Comparison of ENCODE assay signal across 8 cellular contexts in the genomic region with DNA sequence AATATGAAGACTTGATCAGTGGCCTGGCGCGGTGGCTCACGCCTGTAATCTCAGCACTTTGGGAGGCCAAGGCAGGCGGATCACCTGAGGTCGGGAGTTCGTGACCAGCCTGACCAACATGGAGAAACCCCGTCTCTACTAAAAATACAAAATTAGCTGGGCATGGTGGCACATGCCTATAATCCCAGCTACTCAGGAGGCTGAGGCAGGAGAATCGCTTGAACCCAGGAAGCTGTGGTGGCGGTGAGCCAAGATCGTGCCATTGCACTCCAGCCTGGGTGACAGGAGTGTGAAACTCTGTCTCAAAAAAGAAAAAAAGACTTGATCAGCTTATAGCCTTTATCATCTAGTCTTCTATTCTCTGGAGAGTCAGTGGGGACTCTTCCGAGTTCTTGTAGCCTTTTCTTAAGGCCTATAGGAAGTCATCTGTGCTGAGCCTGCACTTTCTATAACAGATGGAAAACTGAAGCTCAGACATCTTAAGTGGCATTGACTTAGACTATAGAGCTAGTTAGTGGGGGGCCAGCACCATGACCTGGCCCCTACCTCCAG. TPM values are rescaled to one million over a fixed set of nuclear protein-coding genes. Genes with fewer than 3 reads are reported as not detected.
A peak's percentile ranks its signal among the peaks of the same experiment; 100 is the strongest.
DNase-seq lines count a peak whose midpoint lies in the region; ATAC-seq and TF ChIP-seq lines count a peak whose summit lies in the region.
"Not testable (repeated sequence)": the region's sequence is repeated elsewhere in the genome, so short reads cannot be mapped to it uniquely, and the experiment has no call there.

No MANE protein-coding gene starts in this region.

- not testable (repeated sequence) for TF ChIP-seq RAD21 in liver (IDR thresholded peaks at IDR 0.05)

- H3K36me3 Mint-ChIP-seq in activated naive CD8-positive, alpha-beta T cell treated with anti-CD3 and anti-CD28 coated beads for 36 hours: peaks cover 45% of the 10 kb centered on the region

- not testable (repeated sequence) for TF ChIP-seq CTCF in liver (IDR thresholded peaks at IDR 0.05; ENCODE audit: low read depth, low read length, missing input control)

- H3K4me3 ChIP-seq in BLaER1: peak overlapping the region; percentile 57
- not testable (repeated sequence) for H3K4me3 ChIP-seq in liver (ENCODE audit: low read depth in 1 of 3, low read length in 3 of 3)

- H4K20me1 ChIP-seq in BLaER1: not testable (repeated sequence)

- H3K4me2 ChIP-seq in BLaER1: peak overlapping the region; percentile 92

- WGBS in liver: 83% methylated on average over 11 of the region's 11 CpGs

- DNase-seq in activated CD4-positive, alpha-beta T cell treated with anti-CD3 and anti-CD28 coated beads for 48 hours: peak; percentile 42
- DNase-seq in activated naive CD8-positive, alpha-beta T cell treated with anti-CD3 and anti-CD28 coated beads for 36 hours: not testable (repeated sequence)
- DNase-seq in stimulated activated CD4-positive, alpha-beta T cell treated with anti-CD3 and anti-CD28 coated beads, Interleukin-15, amount 100 ng/mL, for 24 hours: peak; percentile 21

- not testable (repeated sequence) for H3K9me3 ChIP-seq in BLaER1; KOPT-K1 (ENCODE audit: insufficient read depth, low read length, poor library complexity, severe bottlenecking); liver (ENCODE audit: control insufficient read depth in 4 of 4, low read length in 3 of 4)

- H3K27me3 Mint-ChIP-seq in activated naive CD8-positive, alpha-beta T cell treated with anti-CD3 and anti-CD28 coated beads for 36 hours: not testable (repeated sequence)

- H3K9me3 Mint-ChIP-seq in activated naive CD8-positive, alpha-beta T cell treated with anti-CD3 and anti-CD28 coated beads for 36 hours: not testable (repeated sequence)

- H3K27ac Mint-ChIP-seq in activated naive CD8-positive, alpha-beta T cell treated with anti-CD3 and anti-CD28 coated beads for 36 hours: peak overlapping the region; percentile 99

- H3K27ac ChIP-seq in BLaER1 (peak overlapping the region; percentile 87), KOPT-K1 (ENCODE audit: low read depth, low read length, poor library complexity, severe bottlenecking) (peak overlapping the region; percentile 100), liver (ENCODE audit: low read depth in 1 of 2, low read length in 2 of 2) (peak overlapping the region; percentile 51 to 75)

- peak; percentile 8 for ATAC-seq in GM18868 (IDR thresholded peaks at IDR 0.05; ENCODE audit: unreplicated experiment)
- ATAC-seq in HG02981 (IDR thresholded peaks at IDR 0.05; ENCODE audit: unreplicated experiment): peak; percentile 3

- peaks cover 78% of the 10 kb centered on the region for H3K4me1 Mint-ChIP-seq in activated naive CD8-positive, alpha-beta T cell treated with anti-CD3 and anti-CD28 coated beads for 36 hours

- not testable (repeated sequence) for H3K27me3 ChIP-seq in BLaER1; liver (ENCODE audit: control insufficient read depth in 4 of 4, insufficient read depth in 4 of 4, low read length in 3 of 4)

- peak overlapping the region; percentile 91 for H3K4me3 Mint-ChIP-seq in activated naive CD8-positive, alpha-beta T cell treated with anti-CD3 and anti-CD28 coated beads for 36 hours

- peaks cover 81% of the 10 kb centered on the region for H3K4me1 ChIP-seq in BLaER1
- H3K4me1 ChIP-seq in liver (ENCODE audit: control insufficient read depth in 4 of 4, insufficient read depth in 4 of 4, low read length in 3 of 4): not testable (repeated sequence)

- peak overlapping the region; percentile 75 for H3K9ac ChIP-seq in BLaER1
- not testable (repeated sequence) for H3K9ac ChIP-seq in liver (ENCODE audit: low read depth in 1 of 2, low read length in 2 of 2)

- not testable (repeated sequence) for H3K36me3 ChIP-seq in BLaER1; liver (ENCODE audit: control insufficient read depth in 4 of 4, insufficient read depth in 3 of 4, low read depth in 1 of 4, low read length in 3 of 4)
- peaks cover 17% of the 10 kb centered on the region for H3K36me3 ChIP-seq in KOPT-K1 (ENCODE audit: insufficient read depth, low read length)

RNA-seq across cellular contexts. Expression of a gene that starts 0.5 kb away (rescaled TPM):
- total RNA-seq in activated naive CD8-positive, alpha-beta T cell treated with anti-CD3 and anti-CD28 coated beads for 36 hours: 100 to 1,000 TPM; 225 to 236 TPM
- 10 to 100 TPM; 11.3 to 85.9 TPM for total RNA-seq in liver
- polyA plus RNA-seq in liver: 10 to 100 TPM; 33.2 to 34.7 TPM
